In the genomic region with DNA sequence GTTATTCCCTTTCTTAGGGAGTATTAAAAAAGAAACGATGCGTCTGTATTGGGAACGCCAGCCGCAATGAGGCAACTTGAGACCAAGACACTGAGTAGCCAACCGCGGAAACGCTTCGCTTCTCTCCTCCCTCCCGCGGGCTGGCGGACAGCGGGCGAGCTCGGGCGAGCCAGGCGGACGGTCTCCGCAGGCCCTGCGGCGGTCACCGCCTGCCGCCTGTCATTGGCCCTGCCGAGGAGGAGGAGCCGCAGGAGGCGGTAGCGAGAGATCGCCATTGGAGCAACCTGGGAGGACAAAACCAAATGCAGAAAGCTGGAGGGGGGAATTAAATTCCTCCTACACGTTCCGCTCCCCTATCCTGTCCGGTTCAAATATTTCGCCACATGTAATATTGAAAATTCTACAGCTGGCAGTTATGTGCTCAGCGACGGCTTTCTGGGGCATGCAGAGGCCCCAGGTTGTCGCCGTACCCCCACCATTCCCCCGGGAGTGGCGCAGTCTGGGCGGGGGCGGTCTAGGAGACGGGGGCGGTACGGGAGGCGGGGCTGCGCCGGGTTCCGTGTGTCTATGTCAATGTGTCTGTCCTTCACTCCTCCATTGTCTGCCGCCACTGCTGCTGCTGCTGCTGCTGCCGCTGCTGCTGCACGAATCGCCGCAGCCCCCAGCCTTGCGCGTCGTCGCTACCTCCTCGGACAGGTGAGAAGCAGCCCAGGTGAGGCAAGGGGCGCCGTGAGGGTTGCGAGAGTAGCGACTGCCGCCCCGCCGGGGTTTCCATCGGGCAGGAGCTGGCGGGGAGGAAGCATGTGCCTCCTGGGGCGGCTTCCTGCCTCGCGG, we compare ENCODE assay signal across 9 cellular contexts.
A peak's percentile ranks its signal among the peaks of the same experiment; 100 is the strongest.
DNase-seq lines count a peak whose midpoint lies in the region; ATAC-seq, FAIRE-seq and TF ChIP-seq lines count a peak whose summit lies in the region.
"Had no signal": no experiment of that assay in that cellular context is flagged by ENCODE, and none has a peak within 500 bp of the region (broad histone marks: within the 10 kb centered on the region; RNA-seq: fewer than 3 reads in every experiment).

A gene (minus strand): TSS at position 162 of the 834 bp plus-strand sequence. CDS start 181 bp downstream, outside the sequence.
A gene (plus strand): TSS at position 589 of the 834 bp plus-strand sequence. CDS start 19,263 bp downstream, outside the sequence.

- H3K4me3 ChIP-seq in choroid plexus epithelial cell (ENCODE audit: low read depth, low read length): peak within 1 kb of the TSS; percentile 93

- FAIRE-seq in GM19239 (lab: Jason Lieb, UNC): peak; percentile 14
- FAIRE-seq: colon had no signal

- TF ChIP-seq CTCF in choroid plexus epithelial cell (conservative IDR thresholded peaks at IDR 0.05; ENCODE audit: low read depth, low read length): no peak

- DNase-seq in Ammon's horn (ENCODE audit: low spot score) (peak; percentile 98), GM19239 (ENCODE audit: insufficient read length, low spot score) (peak; percentile 73), NCI-H510A treated with DMSO at 0.1 percent for 48 hours (lab: John Stamatoyannopoulos, UW) (peak; percentile 88), choroid plexus epithelial cell (ENCODE audit: low read depth) (peak; percentile 98), kidney glomerular epithelial cell (lab: John Stamatoyannopoulos, UW) (peak; percentile 96)
- DNase-seq in activated CD4-positive, alpha-beta T cell treated with anti-CD3 and anti-CD28 coated beads for 4 hours: peak; percentile 90 to 93
- DNase-seq in stimulated activated CD4-positive, alpha-beta T cell treated with anti-CD3 and anti-CD28 coated beads, Interleukin-15, amount 100 ng/mL, for 48 hours (ENCODE audit: low read depth in 2 of 2): peak; percentile 86 to 89

- ATAC-seq in HG03442 (IDR thresholded peaks at IDR 0.05; ENCODE audit: unreplicated experiment): peak; percentile 95

Comparison
In these comparisons a context has a peak if more than half of its experiments do, and no peak if none do; other contexts are left out.
1. Peak in every context shown above with its lines: DNase-seq, ATAC-seq and H3K4me3 ChIP-seq.